In genomic region chr9:4573176-4573575, GRCh38 we compare ENCODE assay signal across 19 cellular contexts.
DNase-seq lines count a peak whose midpoint lies in the region; ATAC-seq, FAIRE-seq and TF ChIP-seq lines count a peak whose summit lies in the region.
"Had no signal": no experiment of that assay in that cellular context is flagged by ENCODE, and none has a peak within 500 bp of the region (broad histone marks: within the 10 kb centered on the region; RNA-seq: fewer than 3 reads in every experiment).

No MANE protein-coding gene starts in this region.

- H3K27ac Mint-ChIP-seq in CD4-positive, CD25-positive, alpha-beta regulatory T cell, result peak overlapping the region; percentile 50 to 92 (median 84)
- H3K27ac Mint-ChIP-seq in central memory CD8-positive, alpha-beta T cell (ENCODE audit: low read depth), result peak overlapping the region; percentile 88
- peak overlapping the region in 6 of 10 donors; percentile 68 to 85 (median 71) for H3K27ac Mint-ChIP-seq in naive thymus-derived CD8-positive, alpha-beta T cell

- H3K9me2 ChIP-seq in DOHH2 (replicated peaks; ENCODE audit: control insufficient read depth, low read length), result no peaks in the 10 kb centered on the region

- H3K4me1 Mint-ChIP-seq in CD4-positive, CD25-positive, alpha-beta regulatory T cell, result peaks cover 16 to 45% (median 31%) of the 10 kb centered on the region in 4 donors
- peaks cover 36% of the 10 kb centered on the region for H3K4me1 Mint-ChIP-seq in central memory CD8-positive, alpha-beta T cell
- H3K4me1 Mint-ChIP-seq in naive thymus-derived CD8-positive, alpha-beta T cell, result peaks cover 21 to 36% (median 32%) of the 10 kb centered on the region in 4 donors

- H3K9ac ChIP-seq in mammary epithelial cell (ENCODE audit: insufficient read depth, low read length), result no peak overlapping the region

- H3K4me1 ChIP-seq in CD4-positive, CD25-positive, alpha-beta regulatory T cell (ENCODE audit: control insufficient read depth, insufficient read depth, low read length, poor library complexity, severe bottlenecking), result peaks cover 25% of the 10 kb centered on the region
- peaks cover 11% of the 10 kb centered on the region for H3K4me1 ChIP-seq in DOHH2 (ENCODE audit: control insufficient read depth, low read length)
- no peaks in the 10 kb centered on the region for H3K4me1 ChIP-seq in mammary epithelial cell (ENCODE audit: insufficient read depth, low read length)
- H3K4me1 ChIP-seq in pancreas, result no peaks in the 10 kb centered on the region

- H3K4me2 ChIP-seq in DOHH2 (ENCODE audit: low read length), result peak overlapping the region; percentile 25; the same call in 1 of the 2 replicates
- no peak overlapping the region for H3K4me2 ChIP-seq in mammary epithelial cell (ENCODE audit: insufficient read depth, low read depth, low read length)

- no peaks in the 10 kb centered on the region for H3K36me3 ChIP-seq in CD4-positive, CD25-positive, alpha-beta regulatory T cell (ENCODE audit: control insufficient read depth, insufficient read depth, low read length)
- H3K36me3 ChIP-seq in DOHH2 (ENCODE audit: control insufficient read depth, low read length) (no peaks in the 10 kb centered on the region), mammary epithelial cell (ENCODE audit: insufficient read depth, low read length) (no peaks in the 10 kb centered on the region), pancreas (no peaks in the 10 kb centered on the region)

- in situ Hi-C loops in GM13976 (cut with MboI; ENCODE audit: low sequenced_read_pairs, unreplicated experiment), result no loop called here
- in situ Hi-C loops in mammary epithelial cell (cut with MboI; ENCODE audit: low sequenced_read_pairs in 2 of 2), result no loop called here

- TF ChIP-seq CTCF in DOHH2 (IDR thresholded peaks at IDR 0.05; ENCODE audit: low read depth, low read length, poor library complexity, severe bottlenecking) (no peak), GM13976 (IDR thresholded peaks at IDR 0.05; ENCODE audit: borderline replicate concordance, control extremely low read depth, extremely low read depth, insufficient read depth, missing control alignments) (no peak), mammary epithelial cell (conservative IDR thresholded peaks at IDR 0.05 in 1 of 2, IDR thresholded peaks at IDR 0.05 in 1 of 2; ENCODE audit: extremely low read depth in 1 of 2, insufficient read depth in 1 of 2, low read depth in 1 of 2, low read length in 2 of 2) (no peak), pancreas (IDR thresholded peaks at IDR 0.05) (no peak)

- 75% methylated on average over 4 of the region's 4 CpGs for WGBS in mammary epithelial cell (ENCODE audit: low coverage, missing lambda C conversion rate)
- WGBS in pancreas, 2 donors, result 73 to 90% methylated on average over 4 of the region's 4 CpGs

- no peak for DNase-seq in CD4-positive, CD25-positive, alpha-beta regulatory T cell
- DNase-seq in central memory CD8-positive, alpha-beta T cell (ENCODE audit: low spot score in 2 of 2), result no peak
- DNase-seq in naive thymus-derived CD8-positive, alpha-beta T cell, result no peak
- DNase-seq in GM13976 (ENCODE audit: low spot score), result no peak
- DNase-seq in mammary epithelial cell, result no peak
- DNase-seq in pancreas, result no peak
- DNase-seq: DMS53; KBM-7; NCI-H1694; NCI-H2081; NK-92 treated with Interleukin-12 subunit alpha and Interleukin-12 subunit beta, amount 100 ng/mL, for 24 hours; SHP77 treated with DMSO at 0.1 percent for 48 hours; SW 1271 had no signal

- H3K27me3 ChIP-seq in CD4-positive, CD25-positive, alpha-beta regulatory T cell (ENCODE audit: control insufficient read depth, insufficient read depth, low read length), result no peaks in the 10 kb centered on the region
- H3K27me3 ChIP-seq in DOHH2 (ENCODE audit: control insufficient read depth, low read length), result no peaks in the 10 kb centered on the region
- no peaks in the 10 kb centered on the region for H3K27me3 ChIP-seq in mammary epithelial cell (ENCODE audit: insufficient read depth, low read length)
- no peaks in the 10 kb centered on the region for H3K27me3 ChIP-seq in pancreas

- dilution Hi-C loops in mammary epithelial cell (cut with HindIII; ENCODE audit: low sequenced_read_pairs), result no loop called here

- no peak for ATAC-seq in CD4-positive, CD25-positive, alpha-beta regulatory T cell (ENCODE audit: low read depth in 2 of 2)
- ATAC-seq in central memory CD8-positive, alpha-beta T cell (replicated peaks; ENCODE audit: extremely low read depth, poor library complexity, severe bottlenecking), result no peak
- no peak for ATAC-seq in naive thymus-derived CD8-positive, alpha-beta T cell
- ATAC-seq in pancreas, result no peak

- no peak for FAIRE-seq in pancreas (lab: Jason Lieb, UNC)
- FAIRE-seq: H54 had no signal

- intact Hi-C loops in mammary epithelial cell (cut with micrococcal nuclease), result no loop called here
- intact Hi-C loops in pancreas (cut with DNase I), result no loop called here

- H4K20me1 ChIP-seq in DOHH2 (ENCODE audit: control insufficient read depth, insufficient read depth, low read depth, low read length) (no peaks in the 10 kb centered on the region), mammary epithelial cell (ENCODE audit: insufficient read depth, low read length) (no peaks in the 10 kb centered on the region)

- peaks cover 1% of the 10 kb centered on the region for H3K36me3 Mint-ChIP-seq in CD4-positive, CD25-positive, alpha-beta regulatory T cell
- peaks cover 3% of the 10 kb centered on the region for H3K36me3 Mint-ChIP-seq in central memory CD8-positive, alpha-beta T cell (ENCODE audit: insufficient read depth)
- H3K36me3 Mint-ChIP-seq in naive thymus-derived CD8-positive, alpha-beta T cell, result peaks cover 0 to 3% (median 2%) of the 10 kb centered on the region in 3 donors
- H3K36me3 Mint-ChIP-seq: CD8-positive, alpha-beta T cell had no signal

- H3F3A ChIP-seq in DOHH2 (ENCODE audit: control insufficient read depth, insufficient read depth), result no peaks in the 10 kb centered on the region

- no peak overlapping the region for H2AFZ ChIP-seq in mammary epithelial cell (ENCODE audit: low read depth, low read length)

- POLR2A ChIA-PET in naive thymus-derived CD8-positive, alpha-beta T cell (lab: Charles Lee), result interaction anchor here (0.5 to 1.9 kb wide), 6 partner anchors 15 to 106 kb away, joined by 3 to 6 read pairs (median 4); partner anchors contain the start of gene CDC37L1

- CTCF ChIA-PET in mammary epithelial cell (lab: Charles Lee; ENCODE audit: low non-redundant PET), result no interaction called here

- no peaks in the 10 kb centered on the region for H3K9me3 ChIP-seq in CD4-positive, CD25-positive, alpha-beta regulatory T cell (ENCODE audit: control insufficient read depth in 2 of 2, low read length in 2 of 2)
- H3K9me3 ChIP-seq in DOHH2 (ENCODE audit: control insufficient read depth, insufficient read depth, low read length) (no peaks in the 10 kb centered on the region), mammary epithelial cell (replicated peaks; ENCODE audit: insufficient read depth, low read length) (no peaks in the 10 kb centered on the region), pancreas (no peaks in the 10 kb centered on the region)

- no peaks in the 10 kb centered on the region for H3K27me3 Mint-ChIP-seq in CD4-positive, CD25-positive, alpha-beta regulatory T cell
- H3K27me3 Mint-ChIP-seq in central memory CD8-positive, alpha-beta T cell, result no peaks in the 10 kb centered on the region
- peaks cover 0 to under 1% (median 0%) of the 10 kb centered on the region in 5 donors for H3K27me3 Mint-ChIP-seq in naive thymus-derived CD8-positive, alpha-beta T cell

- H3K9me3 Mint-ChIP-seq in CD4-positive, CD25-positive, alpha-beta regulatory T cell, result peaks cover 0 to 1% (median 0%) of the 10 kb centered on the region in 7 donors
- no peaks in the 10 kb centered on the region for H3K9me3 Mint-ChIP-seq in central memory CD8-positive, alpha-beta T cell
- peaks cover 0 to 2% (median 0%) of the 10 kb centered on the region in 9 donors for H3K9me3 Mint-ChIP-seq in naive thymus-derived CD8-positive, alpha-beta T cell
- H3K9me3 Mint-ChIP-seq: CD8-positive, alpha-beta T cell had no signal

- no peak overlapping the region for H3K4me3 ChIP-seq in CD4-positive, CD25-positive, alpha-beta regulatory T cell (ENCODE audit: low read depth, low read length)
- H3K4me3 ChIP-seq in DOHH2 (ENCODE audit: low read length) (no peak overlapping the region), mammary epithelial cell (replicated peaks in 1 of 3; ENCODE audit: insufficient read depth in 1 of 3, low read depth in 2 of 3, low read length in 3 of 3) (no peak overlapping the region), pancreas (no peak overlapping the region)
- H3K4me3 ChIP-seq: SK-N-MC had no signal

- no peaks in the 10 kb centered on the region for H3K79me2 ChIP-seq in DOHH2 (ENCODE audit: control insufficient read depth, low read length)
- no peaks in the 10 kb centered on the region for H3K79me2 ChIP-seq in mammary epithelial cell (ENCODE audit: insufficient read depth, low read length)

- BruUV-seq in mammary epithelial cell (replicated peaks; lab: Mats Ljungman, UMichigan), result no TSS peak

- H3K27ac ChIP-seq in CD4-positive, CD25-positive, alpha-beta regulatory T cell (ENCODE audit: insufficient read depth, low read length, poor library complexity, severe bottlenecking), result no peak overlapping the region
- H3K27ac ChIP-seq in DOHH2 (ENCODE audit: low read depth, low read length) (no peak overlapping the region), mammary epithelial cell (ENCODE audit: insufficient read depth, low read depth, low read length) (no peak overlapping the region), pancreas (no peak overlapping the region)
- H3K27ac ChIP-seq: HL-60, RWPE1, SK-N-MC had no signal

- H3K4me3 Mint-ChIP-seq in CD4-positive, CD25-positive, alpha-beta regulatory T cell, result peak overlapping the region in 3 of 4 donors; percentile 28 to 63 (median 62)
- H3K4me3 Mint-ChIP-seq in central memory CD8-positive, alpha-beta T cell, result peak overlapping the region; percentile 29
- peak overlapping the region in 3 of 10 donors; percentile 53 to 66 (median 54) for H3K4me3 Mint-ChIP-seq in naive thymus-derived CD8-positive, alpha-beta T cell
